In genomic region chr20:37615507-37616425, GRCh38 we compare ENCODE assay signal across 8 cellular contexts.
DNase-seq lines count a peak whose midpoint lies in the region; ATAC-seq and TF ChIP-seq lines count a peak whose summit lies in the region.

No MANE protein-coding gene starts in this region.

- peak; percentile 44 for ATAC-seq in CD8-positive, alpha-beta T cell
- ATAC-seq in memory B cell (ENCODE audit: low read depth), result peak; percentile 56
- ATAC-seq in GM18511 (IDR thresholded peaks at IDR 0.05; ENCODE audit: unreplicated experiment), result no peak
- ATAC-seq in T-helper 17 cell, result no peak

- no peak overlapping the region for H2AFZ ChIP-seq in SU-DHL-6 (ENCODE audit: low read depth, low read length, severe bottlenecking)

- H4K20me1 ChIP-seq in SU-DHL-6 (ENCODE audit: low read depth, low read length), result no peaks in the 10 kb centered on the region

- H3K9me2 ChIP-seq in SU-DHL-6 (replicated peaks; ENCODE audit: insufficient read depth, low read length), result no peaks in the 10 kb centered on the region

- TF ChIP-seq CTCF in CD8-positive, alpha-beta T cell (IDR thresholded peaks at IDR 0.05), result peak; percentile 65
- TF ChIP-seq CTCF in SU-DHL-6 (IDR thresholded peaks at IDR 0.05; ENCODE audit: insufficient read depth, low read length, poor library complexity, severe bottlenecking), result peak; percentile 63

- H3K36me3 ChIP-seq in CD8-positive, alpha-beta T cell (ENCODE audit: insufficient read depth, low read length), result no peaks in the 10 kb centered on the region
- H3K36me3 ChIP-seq in SU-DHL-6 (ENCODE audit: low read length), result no peaks in the 10 kb centered on the region

- no peak overlapping the region for H3K9ac ChIP-seq in SU-DHL-6 (ENCODE audit: low read length)

- no peak overlapping the region for H3K27ac ChIP-seq in CD8-positive, alpha-beta T cell (ENCODE audit: low read depth, low read length)
- H3K27ac ChIP-seq in SU-DHL-6 (ENCODE audit: low read depth, low read length), result no peak overlapping the region

- H3K36me3 Mint-ChIP-seq in CD8-positive, alpha-beta T cell, result no peaks in the 10 kb centered on the region
- H3K36me3 Mint-ChIP-seq in memory B cell (peaks cover 2% of the 10 kb centered on the region), T-helper 17 cell (ENCODE audit: low read depth) (no peaks in the 10 kb centered on the region)

- no peak overlapping the region for H3K27ac Mint-ChIP-seq in CD8-positive, alpha-beta T cell
- H3K27ac Mint-ChIP-seq in memory B cell (no peak overlapping the region), T-helper 17 cell (no peak overlapping the region)

- H3K27me3 ChIP-seq in CD8-positive, alpha-beta T cell (ENCODE audit: insufficient read depth, low read length), result no peaks in the 10 kb centered on the region
- no peaks in the 10 kb centered on the region for H3K27me3 ChIP-seq in SU-DHL-6 (ENCODE audit: low read length)

- H3K4me2 ChIP-seq in SU-DHL-6 (ENCODE audit: low read depth, low read length, poor library complexity, severe bottlenecking), result no peak overlapping the region

- no peaks in the 10 kb centered on the region for H3K4me1 ChIP-seq in CD8-positive, alpha-beta T cell (ENCODE audit: insufficient read depth, low read length)

- no peaks in the 10 kb centered on the region for H3K79me2 ChIP-seq in SU-DHL-6 (ENCODE audit: insufficient read depth, low read length)

- H3K27me3 Mint-ChIP-seq in CD8-positive, alpha-beta T cell (ENCODE audit: low read depth), result peaks cover 44% of the 10 kb centered on the region
- peaks cover 31% of the 10 kb centered on the region for H3K27me3 Mint-ChIP-seq in memory B cell
- H3K27me3 Mint-ChIP-seq in T-helper 17 cell, result peaks cover 32% of the 10 kb centered on the region

- H3K4me1 Mint-ChIP-seq in CD8-positive, alpha-beta T cell (ENCODE audit: low read depth), result no peaks in the 10 kb centered on the region
- no peaks in the 10 kb centered on the region for H3K4me1 Mint-ChIP-seq in memory B cell
- H3K4me1 Mint-ChIP-seq in T-helper 17 cell, result no peaks in the 10 kb centered on the region

- no peaks in the 10 kb centered on the region for H3K9me3 Mint-ChIP-seq in CD8-positive, alpha-beta T cell
- H3K9me3 Mint-ChIP-seq in memory B cell, result peaks cover 2% of the 10 kb centered on the region

- no peaks in the 10 kb centered on the region for H3F3A ChIP-seq in SU-DHL-6 (ENCODE audit: insufficient read depth)

- POLR2A ChIA-PET in CD8-positive, alpha-beta T cell (lab: Charles Lee), result no interaction called here

- intact Hi-C loops in CD8-positive, alpha-beta T cell (cut with DNase I, micrococcal nuclease), result no loop called here

- H3K4me3 Mint-ChIP-seq in CD8-positive, alpha-beta T cell, result no peak overlapping the region
- H3K4me3 Mint-ChIP-seq in memory B cell, result no peak overlapping the region
- H3K4me3 Mint-ChIP-seq in T-helper 17 cell, result no peak overlapping the region

- DNase-seq in CD8-positive, alpha-beta T cell, result peak in 6 of 7 experiments; percentile 42 to 67 (median 44)
- DNase-seq in HuH-7 (ENCODE audit: low spot score) (peak; percentile 44), astrocyte of the hippocampus (ENCODE audit: low read depth, low spot score) (peak; percentile 42), memory B cell (ENCODE audit: low spot score in 2 of 2) (peak in 1 of 2 donors; percentile 41), T-helper 17 cell (no peak)
- DNase-seq in stimulated activated naive CD4-positive, alpha-beta T cell treated with Interleukin-2 at 50 U/mL for 16 hours (lab: John Stamatoyannopoulos, UW), result peak; percentile 12

- no peaks in the 10 kb centered on the region for H3K9me3 ChIP-seq in CD8-positive, alpha-beta T cell (ENCODE audit: low read length)
- H3K9me3 ChIP-seq in SU-DHL-6 (ENCODE audit: insufficient read depth, low read length), result no peaks in the 10 kb centered on the region
- H3K9me3 ChIP-seq in T-helper 17 cell (ENCODE audit: control insufficient read depth, low read length, poor library complexity, severe bottlenecking), result no peaks in the 10 kb centered on the region

- no peak overlapping the region for H3K4me3 ChIP-seq in CD8-positive, alpha-beta T cell (ENCODE audit: low read depth, low read length)
- H3K4me3 ChIP-seq in SU-DHL-6 (ENCODE audit: insufficient read depth, low read length, poor library complexity, severe bottlenecking), result no peak overlapping the region

- CTCF ChIA-PET in CD8-positive, alpha-beta T cell (lab: Charles Lee), result no interaction called here

Comparison
In these comparisons a context has a peak if more than half of its experiments do, and no peak if none do; other contexts are left out.
1. ATAC-seq: peak in CD8-positive, alpha-beta T cell (single experiment) and memory B cell (single experiment); none in GM18511 (single experiment) and T-helper 17 cell (single experiment).
2. DNase-seq: peak in CD8-positive, alpha-beta T cell (6 of 7), HuH-7 (single experiment), astrocyte of the hippocampus (single experiment) and stimulated activated naive CD4-positive, alpha-beta T cell treated with Interleukin-2 at 50 U/mL for 16 hours (single experiment); none in T-helper 17 cell (0 of 3).